21 cellular contexts compared by ENCODE assay signal in the genomic region with DNA sequence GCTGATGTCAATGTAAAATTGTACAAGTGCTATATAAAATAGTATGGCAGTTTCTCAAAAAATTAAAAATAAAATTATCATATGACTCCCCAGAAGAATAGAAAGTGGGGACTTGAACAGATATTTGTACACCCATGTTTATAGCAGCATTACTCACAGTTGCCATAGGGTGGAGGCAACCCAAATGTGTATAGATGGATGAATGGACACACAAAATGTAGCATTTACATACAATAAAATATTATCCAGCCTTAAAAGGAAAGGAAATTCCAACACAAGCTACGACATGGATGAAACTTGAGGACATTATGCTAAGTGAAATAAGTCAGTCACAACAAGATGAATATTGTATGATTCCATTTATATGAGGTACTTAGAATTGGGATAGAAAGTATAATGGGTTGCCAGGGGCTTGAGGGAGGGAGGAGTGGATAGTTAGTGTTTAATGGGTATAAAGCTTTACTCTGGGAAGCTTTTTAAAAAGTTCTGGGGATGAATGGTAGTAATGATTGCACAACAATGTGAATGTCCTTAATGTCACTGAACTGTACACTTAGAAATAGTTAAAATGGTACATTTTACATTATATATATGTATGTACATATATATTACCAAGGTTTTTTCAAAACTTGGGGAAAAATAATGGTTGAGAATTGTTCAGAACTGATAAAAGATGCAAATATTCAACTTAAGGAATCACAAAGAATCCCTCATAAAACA. TPM values are rescaled to one million over a fixed set of nuclear protein-coding genes. Genes with fewer than 3 reads are reported as not detected.
DNase-seq lines count a peak whose midpoint lies in the region; ATAC-seq and TF ChIP-seq lines count a peak whose summit lies in the region.
"Had no signal": no experiment of that assay in that cellular context is flagged by ENCODE, and none has a peak within 500 bp of the region (broad histone marks: within the 10 kb centered on the region; RNA-seq: fewer than 3 reads in every experiment).

No MANE protein-coding gene starts in this region.

- H3K36me3 ChIP-seq in HCT116 (ENCODE audit: control insufficient read depth in 1 of 2, insufficient read depth in 2 of 2, low read length in 2 of 2) (no peaks in the 10 kb centered on the region), adrenal gland (replicated peaks in 1 of 2) (no peaks in the 10 kb centered on the region)
- H3K36me3 ChIP-seq: BLaER1 treated with 17β-estradiol and CSF1 and Interleukin-3, amounts not matched to agents 10 nM and 100 nM had no signal

- ATAC-seq in HCT116, result peak; percentile 58; the same call in 1 of the 2 replicates
- ATAC-seq in activated B cell treated with CpG ODN at 0.5 μM for 24 hours (ENCODE audit: low read depth), result no peak
- ATAC-seq in naive B cell (ENCODE audit: low read depth in 2 of 2), result peak in 1 of 2 donors; percentile 41
- no peak for ATAC-seq in HG02870 (IDR thresholded peaks at IDR 0.05; ENCODE audit: unreplicated experiment)
- ATAC-seq in HG02571 (IDR thresholded peaks at IDR 0.05; ENCODE audit: unreplicated experiment), result no peak
- ATAC-seq: Panc1, Right ventricle myocardium inferior had no signal

- H3K9me3 Mint-ChIP-seq in activated naive CD4-positive, alpha-beta T cell treated with anti-CD3 and anti-CD28 coated beads for 36 hours, result no peaks in the 10 kb centered on the region
- H3K9me3 Mint-ChIP-seq in activated B cell treated with CpG ODN at 0.5 μM for 24 hours (no peaks in the 10 kb centered on the region), naive B cell (no peaks in the 10 kb centered on the region)

- no peak for TF ChIP-seq RAD21 in HCT116 (IDR thresholded peaks at IDR 0.05; ENCODE audit: low read depth)

- no peak overlapping the region for H3K4me2 ChIP-seq in HCT116 (ENCODE audit: low read length)
- H3K4me2 ChIP-seq: BLaER1 treated with 17β-estradiol and CSF1 and Interleukin-3, amounts not matched to agents 10 nM and 100 nM had no signal

- TF ChIP-seq POLR2A in HCT116 (IDR thresholded peaks at IDR 0.05; ENCODE audit: borderline replicate concordance, extremely low read depth, insufficient read depth, insufficient read length) (no peak), adrenal gland (IDR thresholded peaks at IDR 0.05) (no peak)

- POLR2A ChIA-PET in HCT116 (lab: Charles Lee), result no interaction called here
- POLR2A ChIA-PET in activated B cell treated with CpG ODN at 0.5 μM for 24 hours (lab: Charles Lee), result no interaction called here

- no peak overlapping the region for H3K9ac ChIP-seq in HCT116 (ENCODE audit: low read length)
- H3K9ac ChIP-seq: BLaER1 treated with 17β-estradiol and CSF1 and Interleukin-3, amounts not matched to agents 10 nM and 100 nM had no signal

- BruUV-seq in HCT116 (replicated peaks; lab: Mats Ljungman, UMichigan), result no TSS peak

- no peaks in the 10 kb centered on the region for H3K27me3 Mint-ChIP-seq in activated naive CD4-positive, alpha-beta T cell treated with anti-CD3 and anti-CD28 coated beads for 36 hours (ENCODE audit: low read depth)
- no peaks in the 10 kb centered on the region for H3K27me3 Mint-ChIP-seq in activated B cell treated with CpG ODN at 0.5 μM for 24 hours
- peaks cover 0 to 4% (median 0%) of the 10 kb centered on the region in 3 donors for H3K27me3 Mint-ChIP-seq in naive B cell

- TF ChIP-seq CTCF in HCT116 (IDR thresholded peaks at IDR 0.05 in 2 of 3, conservative IDR thresholded peaks at IDR 0.05 in 1 of 3; ENCODE audit: borderline replicate concordance in 1 of 3, insufficient read depth in 1 of 3, low read depth in 2 of 3, low read length in 2 of 3), result no peak
- TF ChIP-seq CTCF in activated B cell treated with CpG ODN at 0.5 μM for 24 hours (IDR thresholded peaks at IDR 0.05), result no peak
- TF ChIP-seq CTCF in adrenal gland (IDR thresholded peaks at IDR 0.05), result no peak

- H2AFZ ChIP-seq in HCT116 (ENCODE audit: low read depth, low read length, poor library complexity, severe bottlenecking), result no peak overlapping the region

- H3K27ac ChIP-seq in HCT116 (ENCODE audit: low read depth, low read length), result no peak overlapping the region
- no peak overlapping the region for H3K27ac ChIP-seq in adrenal gland
- H3K27ac ChIP-seq: BLaER1 treated with 17β-estradiol and CSF1 and Interleukin-3, amounts not matched to agents 10 nM and 100 nM had no signal

- no peak overlapping the region for H3K27ac Mint-ChIP-seq in activated naive CD4-positive, alpha-beta T cell treated with anti-CD3 and anti-CD28 coated beads for 36 hours
- H3K27ac Mint-ChIP-seq in activated B cell treated with CpG ODN at 0.5 μM for 24 hours (peak overlapping the region; percentile 26), naive B cell (no peak overlapping the region)

- DNase-seq in activated naive CD4-positive, alpha-beta T cell treated with anti-CD3 and anti-CD28 coated beads for 36 hours, result peak; percentile 10
- DNase-seq in activated naive CD4-positive, alpha-beta T cell treated with Interleukin-2 at 50 U/mL for 16 hours, result no peak
- no peak for DNase-seq in HCT116 (ENCODE audit: low read depth, low spot score)
- no peak for DNase-seq in activated B cell treated with CpG ODN at 0.5 μM for 24 hours
- peak; percentile 1 for DNase-seq in naive B cell
- DNase-seq in adrenal gland, result no peak
- DNase-seq: EL, HCEC 1CT, KG1, NCI-H1048, NCI-H1436 treated with DMSO at 0.1 percent for 48 hours, NCI-H2029 treated with DMSO at 0.1 percent for 48 hours, NCI-H748 treated with DMSO at 0.1 percent for 48 hours had no signal

- 87 to 96% (median 93%) methylated on average over 1 of the region's 1 CpG for WGBS in adrenal gland, 4 donors

- peaks cover 6% of the 10 kb centered on the region for H3K4me1 Mint-ChIP-seq in activated naive CD4-positive, alpha-beta T cell treated with anti-CD3 and anti-CD28 coated beads for 36 hours (ENCODE audit: low read depth)
- H3K4me1 Mint-ChIP-seq in activated B cell treated with CpG ODN at 0.5 μM for 24 hours (no peaks in the 10 kb centered on the region), naive B cell (no peaks in the 10 kb centered on the region)

- H3K4me3 Mint-ChIP-seq in activated naive CD4-positive, alpha-beta T cell treated with anti-CD3 and anti-CD28 coated beads for 36 hours, result no peak overlapping the region
- H3K4me3 Mint-ChIP-seq in activated B cell treated with CpG ODN at 0.5 μM for 24 hours, result no peak overlapping the region
- no peak overlapping the region for H3K4me3 Mint-ChIP-seq in naive B cell

- CTCF ChIA-PET in activated naive CD4-positive, alpha-beta T cell treated with anti-CD3 and anti-CD28 coated beads for 36 hours (lab: Charles Lee), result interaction anchor here (0.6 kb wide), 2 partner anchors 11 to 48 kb away, joined by 3 read pairs; no protein-coding TSS in a partner anchor
- CTCF ChIA-PET in HCT116 (lab: Charles Lee), result no interaction called here
- CTCF ChIA-PET in activated B cell treated with CpG ODN at 0.5 μM for 24 hours (lab: Charles Lee), result no interaction called here

- H4K20me1 ChIP-seq in HCT116 (ENCODE audit: insufficient read depth), result no peaks in the 10 kb centered on the region
- H4K20me1 ChIP-seq: BLaER1 treated with 17β-estradiol and CSF1 and Interleukin-3, amounts not matched to agents 10 nM and 100 nM had no signal

- no peaks in the 10 kb centered on the region for H3K36me3 Mint-ChIP-seq in activated naive CD4-positive, alpha-beta T cell treated with anti-CD3 and anti-CD28 coated beads for 36 hours (ENCODE audit: low read depth)
- H3K36me3 Mint-ChIP-seq in activated B cell treated with CpG ODN at 0.5 μM for 24 hours (ENCODE audit: low read depth), result no peaks in the 10 kb centered on the region
- no peaks in the 10 kb centered on the region for H3K36me3 Mint-ChIP-seq in naive B cell

- H3K4me3 ChIP-seq in HCT116 (replicated peaks in 1 of 2; ENCODE audit: low read depth in 1 of 2, low read length in 2 of 2), result no peak overlapping the region
- H3K4me3 ChIP-seq in adrenal gland, result no peak overlapping the region
- H3K4me3 ChIP-seq: BLaER1 treated with 17β-estradiol and CSF1 and Interleukin-3, amounts not matched to agents 10 nM and 100 nM had no signal

- peaks cover 0 to 8% of the 10 kb centered on the region in 2 experiments; a peak in 1 of 4 replicates for H3K4me1 ChIP-seq in HCT116 (ENCODE audit: control insufficient read depth in 1 of 2, insufficient read depth in 2 of 2, low read length in 2 of 2)
- H3K4me1 ChIP-seq in adrenal gland (replicated peaks in 1 of 2), result no peaks in the 10 kb centered on the region
- H3K4me1 ChIP-seq: BLaER1 treated with 17β-estradiol and CSF1 and Interleukin-3, amounts not matched to agents 10 nM and 100 nM had no signal

- RAD21 ChIA-PET in HCT116 (lab: Charles Lee; ENCODE audit: low non-redundant PET in 1 of 2, low total read pairs in 2 of 2, uncharacterized antibody in 2 of 2, unreplicated experiment in 2 of 2), result no interaction called here

- H3K9me3 ChIP-seq in HCT116 (ENCODE audit: control insufficient read depth in 1 of 2, insufficient read depth in 1 of 2, low read depth in 1 of 2, low read length in 2 of 2) (no peaks in the 10 kb centered on the region), adrenal gland (replicated peaks in 1 of 3) (no peaks in the 10 kb centered on the region)
- H3K9me3 ChIP-seq: BLaER1 treated with 17β-estradiol and CSF1 and Interleukin-3, amounts not matched to agents 10 nM and 100 nM had no signal

- no peaks in the 10 kb centered on the region for H3K27me3 ChIP-seq in HCT116 (ENCODE audit: insufficient read depth, low read length)
- no peaks in the 10 kb centered on the region for H3K27me3 ChIP-seq in adrenal gland
- H3K27me3 ChIP-seq: BLaER1 treated with 17β-estradiol and CSF1 and Interleukin-3, amounts not matched to agents 10 nM and 100 nM had no signal

- no peaks in the 10 kb centered on the region for H3K9me2 ChIP-seq in HCT116 (ENCODE audit: insufficient read depth)

- no peaks in the 10 kb centered on the region for H3K79me2 ChIP-seq in HCT116 (ENCODE audit: insufficient read depth, low read length)

- intact Hi-C loops in activated naive CD4-positive, alpha-beta T cell treated with anti-CD3 and anti-CD28 coated beads for 36 hours (cut with micrococcal nuclease), result no loop called here
- intact Hi-C loops in HCT116 (cut with micrococcal nuclease) (no loop called here), activated B cell treated with CpG ODN at 0.5 μM for 24 hours (cut with micrococcal nuclease) (no loop called here), adrenal gland (cut with DNase I) (no loop called here)

RNA-seq across cellular contexts. Expression of a gene that starts 53.0 kb away (rescaled TPM):
- not detected for total RNA-seq in activated naive CD4-positive, alpha-beta T cell treated with anti-CD3 and anti-CD28 coated beads for 36 hours
- total RNA-seq in HCT116 (2021; ENCODE audit: unreplicated experiment) (not detected), activated B cell treated with CpG ODN at 0.5 μM for 24 hours (not detected in 2 replicates), adrenal gland (10 to 100 TPM in 7 of 8 donors, 1 to 10 TPM in 1; 7.5 to 51.0 (median 21.1) TPM)
- not detected in 2 replicates for polyA plus RNA-seq in HCT116 (2012)
- polyA plus RNA-seq in naive B cell (ENCODE audit: low read depth in 6 of 6) (under 1 TPM in 2 of 6 donors, not detected in 4; 0.23 to 0.39 TPM), adrenal gland (10 to 100 TPM in 2 of 3 donors, 1 to 10 TPM in 1; 9.6 to 15.6 (median 10.1) TPM)
- total RNA-seq: A172, M059J, NCI-H460 had no signal

RNA-seq across cellular contexts. Expression of a gene that starts 53.0 kb away (rescaled TPM):
- total RNA-seq in activated naive CD4-positive, alpha-beta T cell treated with anti-CD3 and anti-CD28 coated beads for 36 hours, result not detected
- not detected for total RNA-seq in HCT116 (2021; ENCODE audit: unreplicated experiment)
- not detected in 2 replicates for polyA plus RNA-seq in HCT116 (2012)
- total RNA-seq in activated B cell treated with CpG ODN at 0.5 μM for 24 hours, result not detected in 2 replicates
- under 1 TPM in 1 of 6 donors, not detected in 5; 0.40 TPM for polyA plus RNA-seq in naive B cell (ENCODE audit: low read depth in 6 of 6)
- total RNA-seq in adrenal gland, result 10 to 100 TPM; 15.9 to 53.1 (median 26.3) TPM
- polyA plus RNA-seq in adrenal gland, result 10 to 100 TPM; 15.8 to 53.8 (median 24.1) TPM
- total RNA-seq: A172, M059J, NCI-H460 had no signal

Comparison
In these comparisons a context has a peak if more than half of its experiments do, and no peak if none do; other contexts are left out.
1. DNase-seq: peak in activated naive CD4-positive, alpha-beta T cell treated with anti-CD3 and anti-CD28 coated beads for 36 hours (single experiment) and naive B cell (single experiment); none in activated naive CD4-positive, alpha-beta T cell treated with Interleukin-2 at 50 U/mL for 16 hours (single experiment), HCT116 (single experiment), activated B cell treated with CpG ODN at 0.5 μM for 24 hours (single experiment) and adrenal gland (0 of 7).
2. RNA of a gene that starts 53.0 kb away (total RNA-seq): 15.9 to 53.1 TPM in adrenal gland; not detected in HCT116 (single experiment), not detected in activated B cell treated with CpG ODN at 0.5 μM for 24 hours and not detected in activated naive CD4-positive, alpha-beta T cell treated with anti-CD3 and anti-CD28 coated beads for 36 hours; every median in the first group is over 10 times any median in the second.